ENCODE assay signal across 17 cellular contexts in the genomic region with DNA sequence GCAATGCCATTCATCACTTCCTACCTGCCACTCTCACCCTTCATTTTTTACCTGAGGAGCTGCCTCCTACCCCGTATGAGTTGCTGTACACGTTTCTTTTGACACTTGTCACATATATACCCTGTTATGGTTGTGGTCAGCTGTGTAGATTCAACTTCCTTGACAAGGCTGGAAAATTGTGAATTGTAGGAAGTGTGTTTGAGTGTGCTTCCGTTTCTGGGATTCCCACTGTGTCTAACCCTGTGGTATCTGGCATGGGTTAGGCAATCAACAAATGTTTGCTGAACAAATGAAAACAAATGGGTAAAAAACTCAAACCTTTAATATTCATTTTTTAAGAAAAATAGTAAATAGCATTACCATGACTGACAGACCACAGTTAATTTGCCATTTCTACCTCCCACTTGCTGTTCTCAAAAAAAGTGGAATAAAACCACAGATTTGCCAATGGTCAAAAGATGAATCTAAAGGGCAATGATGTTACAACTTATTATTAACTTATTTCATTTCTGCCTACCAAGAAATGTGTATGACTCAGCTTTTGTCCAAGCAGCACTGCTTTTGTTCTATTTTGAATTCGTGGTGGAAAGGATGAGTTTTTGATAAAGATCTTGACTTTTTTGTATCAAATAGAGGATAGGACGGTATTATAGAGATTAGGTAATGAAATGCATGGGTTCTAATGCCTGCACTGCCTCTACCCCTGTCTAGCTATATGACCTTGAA.
DNase-seq lines count a peak whose midpoint lies in the region; ATAC-seq, FAIRE-seq and TF ChIP-seq lines count a peak whose summit lies in the region.
"Had no signal": no experiment of that assay in that cellular context is flagged by ENCODE, and none has a peak within 500 bp of the region (broad histone marks: within the 10 kb centered on the region; RNA-seq: fewer than 3 reads in every experiment).

No MANE protein-coding gene starts in this region.

- H3K27me3 ChIP-seq in mesenchymal stem cell (ENCODE audit: control insufficient read depth in 1 of 2, insufficient read depth in 1 of 2, low read length in 2 of 2) = no peaks in the 10 kb centered on the region
- H3K27me3 ChIP-seq: pancreas had no signal

- no peak for FAIRE-seq in A549 (lab: Jason Lieb, UNC)
- FAIRE-seq: pancreas, TTC549 had no signal

- ATAC-seq in A549 = no peak; a peak in 1 of 6 replicates
- no peak for ATAC-seq in GM21381 (IDR thresholded peaks at IDR 0.05; ENCODE audit: unreplicated experiment)
- ATAC-seq in GM18870 (IDR thresholded peaks at IDR 0.05; ENCODE audit: unreplicated experiment) = no peak
- ATAC-seq: activated CD8-positive, alpha-beta memory T cell treated with anti-CD3 and anti-CD28 coated beads, Interleukin-2, amount 10 ng/mL, durations not matched to agents 7 days and 5 days; activated naive CD4-positive, alpha-beta T cell treated with anti-CD3 and anti-CD28 coated beads, Interleukin-2, amount 50 U/mL, for 72 hours; pancreas had no signal

- H3K27ac ChIP-seq in A549 = peak overlapping the region; percentile 8 to 60; a peak in 4 of 6 replicates
- H3K27ac ChIP-seq in mesenchymal stem cell (ENCODE audit: low read length, poor library complexity, severe bottlenecking) = peak overlapping the region; percentile 31
- H3K27ac ChIP-seq: pancreas had no signal

- CTCF ChIA-PET in A549 (lab: Yijun Ruan, JAX) = no interaction called here

- no peak overlapping the region for H2BK15ac ChIP-seq in mesenchymal stem cell (ENCODE audit: low read depth, poor library complexity, severe bottlenecking)

- H3K18ac ChIP-seq in mesenchymal stem cell (ENCODE audit: low read depth in 1 of 2, low read length in 2 of 2) = no peak overlapping the region

- TF ChIP-seq EP300 in A549 (IDR thresholded peaks at IDR 0.05) = no peak

- TF ChIP-seq CTCF in A549 (IDR thresholded peaks at IDR 0.05) (no peak), choroid plexus epithelial cell (conservative IDR thresholded peaks at IDR 0.05; ENCODE audit: low read depth, low read length) (no peak)

- no peak overlapping the region for H2BK12ac ChIP-seq in mesenchymal stem cell (ENCODE audit: low read length in 2 of 2)

- no peaks in the 10 kb centered on the region for H3K36me3 ChIP-seq in mesenchymal stem cell (ENCODE audit: control insufficient read depth in 1 of 2, insufficient read depth in 2 of 2, low read depth in 1 of 2, low read length in 2 of 2)
- H3K36me3 ChIP-seq: pancreas, thoracic aorta had no signal

- DNase-seq in A549 (ENCODE audit: low read depth in 1 of 2, low spot score in 1 of 2) (no peak), GM03348 (ENCODE audit: low spot score) (peak; percentile 21), choroid plexus epithelial cell (ENCODE audit: low read depth) (peak; percentile 55), mesenchymal stem cell (no peak), NCI-H187 (lab: John Stamatoyannopoulos, UW) (no peak)
- DNase-seq in activated CD8-positive, alpha-beta memory T cell treated with anti-CD3 and anti-CD28 coated beads, Interleukin-2, amount 50 U/mL, for 48 hours = no peak
- DNase-seq: activated CD8-positive, alpha-beta memory T cell treated with anti-CD3 and anti-CD28 coated beads, Interleukin-2, amount 10 ng/mL, durations not matched to agents 7 days and 5 days; mesendoderm; NCI-H1048; NCI-H2227 treated with DMSO at 0.1 percent for 48 hours; pancreas; stimulated activated CD4-positive, alpha-beta T cell treated with anti-CD3 and anti-CD28 coated beads, Interleukin-12 subunit alpha, Interleukin-12 subunit beta, amount 100 ng/mL, for 4 hours had no signal

- H3K14ac ChIP-seq in mesenchymal stem cell (ENCODE audit: low read length in 2 of 2) = no peak overlapping the region

- 34% methylated on average over 5 of the region's 5 CpGs for WGBS in A549 (ENCODE audit: missing lambda C conversion rate)
- WGBS in mesenchymal stem cell = 82% methylated on average over 2 of the region's 5 CpGs

- no peak overlapping the region for H3K23ac ChIP-seq in mesenchymal stem cell (ENCODE audit: low read length in 2 of 2)

- TF ChIP-seq RAD21 in A549 (conservative IDR thresholded peaks at IDR 0.05 in 1 of 2, IDR thresholded peaks at IDR 0.05 in 1 of 2) = no peak

- no peak overlapping the region for H3K9ac ChIP-seq in mesenchymal stem cell (ENCODE audit: low read length)

- H3K4me2 ChIP-seq in A549 (peak overlapping the region; percentile 40), mesenchymal stem cell (ENCODE audit: low read length, poor library complexity, severe bottlenecking) (no peak overlapping the region)

- H2BK120ac ChIP-seq in mesenchymal stem cell (ENCODE audit: low read depth, low read length) = no peak overlapping the region

- peaks cover 42% of the 10 kb centered on the region for H3K4me1 ChIP-seq in A549
- H3K4me1 ChIP-seq in mesenchymal stem cell (ENCODE audit: control insufficient read depth, insufficient read depth, low read depth, low read length) = peaks cover 2% of the 10 kb centered on the region
- H3K4me1 ChIP-seq: pancreas had no signal

- no peak overlapping the region for H3K4ac ChIP-seq in mesenchymal stem cell (ENCODE audit: low read depth in 1 of 2, low read length in 2 of 2)

- no peak overlapping the region for H3K4me3 ChIP-seq in A549
- no peak overlapping the region for H3K4me3 ChIP-seq in choroid plexus epithelial cell (ENCODE audit: low read depth, low read length)
- no peak overlapping the region for H3K4me3 ChIP-seq in mesenchymal stem cell (ENCODE audit: insufficient read depth in 1 of 2, low read depth in 1 of 2, low read length in 2 of 2)
- H3K4me3 ChIP-seq: pancreas, thoracic aorta had no signal

- H4K91ac ChIP-seq in mesenchymal stem cell (ENCODE audit: low read length) = no peak overlapping the region

- H2AK5ac ChIP-seq in mesenchymal stem cell (ENCODE audit: low read length, severe bottlenecking) = peak overlapping the region; percentile 31

- H2AFZ ChIP-seq in mesenchymal stem cell (ENCODE audit: low read depth, low read length) = no peak overlapping the region

- H3K9me3 ChIP-seq in A549 (no peaks in the 10 kb centered on the region), mesenchymal stem cell (ENCODE audit: control insufficient read depth, low read length) (no peaks in the 10 kb centered on the region)
- H3K9me3 ChIP-seq: pancreas, thoracic aorta had no signal

- TF ChIP-seq POLR2A in A549 (IDR thresholded peaks at IDR 0.05; ENCODE audit: low read length) = no peak

- no peak overlapping the region for H2BK5ac ChIP-seq in mesenchymal stem cell (ENCODE audit: low read depth, low read length, poor library complexity, severe bottlenecking)

- POLR2A ChIA-PET in A549 (lab: Yijun Ruan, JAX) = no interaction called here

- H4K8ac ChIP-seq in mesenchymal stem cell (ENCODE audit: low read length) = no peak overlapping the region

- peaks cover 23% of the 10 kb centered on the region for H3K79me1 ChIP-seq in mesenchymal stem cell (replicated peaks; ENCODE audit: low read length, poor library complexity, severe bottlenecking)

TF ChIP-seq in A549, 52 proteins besides CTCF, POLR2A, EP300 and RAD21:
- TF ChIP-seq, protein P1, sequence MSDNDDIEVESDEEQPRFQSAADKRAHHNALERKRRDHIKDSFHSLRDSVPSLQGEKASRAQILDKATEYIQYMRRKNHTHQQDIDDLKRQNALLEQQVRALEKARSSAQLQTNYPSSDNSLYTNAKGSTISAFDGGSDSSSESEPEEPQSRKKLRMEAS (IDR thresholded peaks at IDR 0.05) = no peak
- TF ChIP-seq HDAC2 (IDR thresholded peaks at IDR 0.05) (no peak), POLR2AphosphoS2 (conservative IDR thresholded peaks at IDR 0.05; ENCODE audit: low read length) (no peak), ESRRA (IDR thresholded peaks at IDR 0.05; ENCODE audit: borderline replicate concordance, low read length) (no peak), HOXB13 (CRISPR knock-in tag; IDR thresholded peaks at IDR 0.05; ENCODE audit: low read depth) (no peak), HOXB5 (CRISPR knock-in tag; IDR thresholded peaks at IDR 0.05) (no peak), HOXA7 (CRISPR knock-in tag; IDR thresholded peaks at IDR 0.05) (no peak), CEBPB (IDR thresholded peaks at IDR 0.05) (no peak), HEYL (CRISPR knock-in tag; IDR thresholded peaks at IDR 0.05) (no peak), GATA3 (IDR thresholded peaks at IDR 0.05; ENCODE audit: borderline replicate concordance) (no peak), NFE2L2 (conservative IDR thresholded peaks at IDR 0.05; ENCODE audit: low read length) (no peak), FOSL2 (IDR thresholded peaks at IDR 0.05) (no peak), FOSL2 (CRISPR knock-in tag; IDR thresholded peaks at IDR 0.05) (no peak)

Comparison
In these comparisons a context has a peak if more than half of its experiments do, and no peak if none do; other contexts are left out.
1. DNase-seq: peak in GM03348 (single experiment) and choroid plexus epithelial cell (single experiment); none in A549 (0 of 2), mesenchymal stem cell (single experiment), activated CD8-positive, alpha-beta memory T cell treated with anti-CD3 and anti-CD28 coated beads, Interleukin-2, amount 50 U/mL, for 48 hours (single experiment) and NCI-H187 (0 of 2).